21 cellular contexts compared by ENCODE assay signal in the genomic region with DNA sequence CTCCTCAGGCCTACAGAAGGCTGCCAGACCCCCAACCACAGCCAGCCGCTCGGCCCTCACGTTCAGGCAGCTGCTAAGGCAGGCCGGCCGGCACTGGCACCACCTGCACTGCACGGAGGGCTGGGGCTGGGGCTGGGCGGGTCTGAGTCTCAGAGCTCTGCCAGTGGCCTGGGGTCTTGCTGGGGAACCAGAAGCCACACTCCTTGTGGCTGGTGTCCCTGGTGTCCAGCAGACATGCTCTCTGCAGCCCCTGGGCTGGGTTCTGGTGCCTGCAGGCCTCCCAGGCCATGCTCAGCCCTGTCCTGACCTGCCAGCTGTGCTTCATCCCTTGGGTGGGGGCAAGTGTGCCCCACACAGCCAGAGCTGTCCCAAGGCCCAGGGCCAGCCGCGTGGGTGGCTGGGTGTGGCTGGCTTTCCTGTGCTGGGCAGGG. TPM values are rescaled to one million over a fixed set of nuclear protein-coding genes. Genes with fewer than 3 reads are reported as not detected.
DNase-seq lines count a peak whose midpoint lies in the region; ATAC-seq, FAIRE-seq and TF ChIP-seq lines count a peak whose summit lies in the region.
"Had no signal": no experiment of that assay in that cellular context is flagged by ENCODE, and none has a peak within 500 bp of the region (broad histone marks: within the 10 kb centered on the region; RNA-seq: fewer than 3 reads in every experiment).

No MANE protein-coding gene starts in this region.

- H3K36me3 ChIP-seq in left ventricle myocardium inferior (peaks cover 4% of the 10 kb centered on the region), K562 (ENCODE audit: control insufficient read depth, insufficient read depth, low read length) (no peaks in the 10 kb centered on the region), osteoblast (ENCODE audit: insufficient read depth, low read length) (no peaks in the 10 kb centered on the region), vagina (no peaks in the 10 kb centered on the region), ascending aorta (peaks cover 3 to 6% of the 10 kb centered on the region in 2 donors)
- H3K36me3 ChIP-seq: adrenal gland, SJSA1 had no signal

- peak overlapping the region in 1 of 2 experiments; percentile 2; a peak in 1 of 4 replicates for H3K9ac ChIP-seq in K562 (ENCODE audit: insufficient read depth in 1 of 2, low read depth in 2 of 2, low read length in 2 of 2)

- no peaks in the 10 kb centered on the region for H3K9me1 ChIP-seq in K562 (ENCODE audit: control insufficient read depth, insufficient read depth, low read length)

- no peak overlapping the region for H3K4me3 ChIP-seq in left ventricle myocardium inferior
- no peak overlapping the region for H3K4me3 ChIP-seq in K562
- H3K4me3 ChIP-seq in osteoblast (ENCODE audit: insufficient read depth, low read length): no peak overlapping the region
- no peak overlapping the region for H3K4me3 ChIP-seq in vagina
- H3K4me3 ChIP-seq in ascending aorta: no peak overlapping the region
- H3K4me3 ChIP-seq: adrenal gland, SJSA1 had no signal

- H2AFZ ChIP-seq in K562 (ENCODE audit: low read depth, low read length): no peak overlapping the region
- H2AFZ ChIP-seq in osteoblast (ENCODE audit: low read length): no peak overlapping the region

- TF ChIP-seq CTCF in left ventricle myocardium inferior (IDR thresholded peaks at IDR 0.05; ENCODE audit: borderline replicate concordance): no peak
- TF ChIP-seq CTCF in K562 (IDR thresholded peaks at IDR 0.05 in 2 of 3, conservative IDR thresholded peaks at IDR 0.05 in 1 of 3; ENCODE audit: insufficient read depth in 2 of 3, low read depth in 1 of 3, low read length in 3 of 3): no peak
- TF ChIP-seq CTCF in osteoblast (IDR thresholded peaks at IDR 0.05; ENCODE audit: extremely low read depth, low read depth, low read length): no peak
- TF ChIP-seq CTCF in vagina (IDR thresholded peaks at IDR 0.05): no peak
- TF ChIP-seq CTCF in ascending aorta (IDR thresholded peaks at IDR 0.05): no peak
- no peak for TF ChIP-seq CTCF in GM13976 (IDR thresholded peaks at IDR 0.05; ENCODE audit: borderline replicate concordance, control extremely low read depth, extremely low read depth, insufficient read depth, missing control alignments)

- peaks cover 50% of the 10 kb centered on the region for H3K4me1 ChIP-seq in left ventricle myocardium inferior
- peaks cover 0 to 84% of the 10 kb centered on the region in 2 experiments; a peak in 2 of 5 replicates for H3K4me1 ChIP-seq in K562 (replicated peaks in 1 of 2; ENCODE audit: control insufficient read depth in 2 of 2, insufficient read depth in 2 of 2, low read length in 2 of 2)
- H3K4me1 ChIP-seq in osteoblast (ENCODE audit: insufficient read depth, low read length): peaks cover 7% of the 10 kb centered on the region
- peaks cover 33% of the 10 kb centered on the region for H3K4me1 ChIP-seq in vagina
- H3K4me1 ChIP-seq in ascending aorta: peaks cover 0 to 8% of the 10 kb centered on the region in 2 donors
- H3K4me1 ChIP-seq: foreskin keratinocyte had no signal

- DNase-seq in left ventricle myocardium inferior (no peak), left ventricle myocardium superior (no peak), K562 (ENCODE audit: extremely low read depth in 1 of 4, low spot score in 3 of 4) (no peak), osteoblast (ENCODE audit: insufficient read length, low spot score, missing footprints) (peak; percentile 95), vagina (ENCODE audit: extremely low spot score in 2 of 2) (no peak), ascending aorta (ENCODE audit: low spot score in 2 of 2) (no peak), posterior vena cava (ENCODE audit: low spot score) (no peak), GM13976 (ENCODE audit: low spot score) (no peak)
- DNase-seq: activated CD8-positive, alpha-beta memory T cell treated with anti-CD3 and anti-CD28 coated beads, Interleukin-2, amount 50 U/mL, for 4 hours; activated effector memory CD4-positive, alpha-beta T cell treated with anti-CD3 and anti-CD28 coated beads, Interleukin-2, amount 50 U/mL, for 16 hours; adrenal gland; CD4-positive, CD25-positive, alpha-beta regulatory T cell; foreskin keratinocyte; NCI-H187; NCI-H748 treated with DMSO at 0.1 percent for 48 hours; small intestine; stimulated activated CD4-positive, alpha-beta T cell treated with anti-CD3 and anti-CD28 coated beads, Interleukin-4, amount 100 ng/mL, for 24 hours had no signal

- TF ChIP-seq POLR2A in K562 (conservative IDR thresholded peaks at IDR 0.05) (no peak), vagina (IDR thresholded peaks at IDR 0.05) (no peak)

- CTCF ChIA-PET in K562 (lab: Yijun Ruan, JAX; ENCODE audit: low intra/inter-chr PET ratio): no interaction called here

- H3K4me2 ChIP-seq in K562 (ENCODE audit: insufficient read depth, low read length): no peak overlapping the region
- H3K4me2 ChIP-seq in osteoblast (ENCODE audit: insufficient read depth, low read length): no peak overlapping the region

- POLR2A ChIA-PET in K562 (lab: Yijun Ruan, JAX): interaction anchor here (0.5 to 0.9 kb wide), 7 partner anchors 10 to 142 kb away, joined by 3 to 5 read pairs (median 3); a partner anchor contains a TSS

- no TSS peak for BruUV-seq in K562 (replicated peaks; lab: Mats Ljungman, UMichigan)

- intact Hi-C loops in left ventricle myocardium inferior (cut with micrococcal nuclease): no loop called here
- intact Hi-C loops in left ventricle myocardium superior (cut with micrococcal nuclease): no loop called here
- intact Hi-C loops in K562 (cut with micrococcal nuclease): no loop called here
- intact Hi-C loops in vagina (cut with DNase I): no loop called here
- intact Hi-C loops in ascending aorta (cut with DNase I): no loop called here
- intact Hi-C loops in posterior vena cava (cut with DNase I): no loop called here

- no peaks in the 10 kb centered on the region for H3K79me2 ChIP-seq in K562 (ENCODE audit: control insufficient read depth, insufficient read depth, low read length)
- no peaks in the 10 kb centered on the region for H3K79me2 ChIP-seq in osteoblast (ENCODE audit: insufficient read depth, low read length)

- H3K27ac ChIP-seq in left ventricle myocardium inferior (replicated peaks) (peak overlapping the region; percentile 89), K562 (ENCODE audit: extremely low read depth, low read depth, low read length) (no peak overlapping the region), osteoblast (ENCODE audit: low read depth, low read length) (no peak overlapping the region), vagina (peak overlapping the region; percentile 67), ascending aorta (no peak overlapping the region)
- H3K27ac ChIP-seq: foreskin keratinocyte, HL-60, SJSA1 had no signal

- TF ChIP-seq EP300 in K562 (IDR thresholded peaks at IDR 0.05; ENCODE audit: low read length): no peak

- no peaks in the 10 kb centered on the region for H3K9me3 ChIP-seq in left ventricle myocardium inferior (replicated peaks)
- no peaks in the 10 kb centered on the region for H3K9me3 ChIP-seq in K562 (replicated peaks; ENCODE audit: control insufficient read depth, insufficient read depth, low read depth, low read length)
- no peaks in the 10 kb centered on the region for H3K9me3 ChIP-seq in osteoblast (ENCODE audit: low read depth, low read length)
- H3K9me3 ChIP-seq in vagina: no peaks in the 10 kb centered on the region
- no peaks in the 10 kb centered on the region for H3K9me3 ChIP-seq in ascending aorta
- H3K9me3 ChIP-seq: adrenal gland, SJSA1 had no signal

- no peaks in the 10 kb centered on the region; the same call in 1 of the 2 replicates for H4K20me1 ChIP-seq in K562 (replicated peaks; ENCODE audit: control insufficient read depth, insufficient read depth, low read length)
- peaks cover 10% of the 10 kb centered on the region for H4K20me1 ChIP-seq in osteoblast (ENCODE audit: insufficient read depth, low read length)

- FAIRE-seq in K562 (lab: Jason Lieb, UNC): no peak
- FAIRE-seq: islet of Langerhans, small intestine had no signal

- in situ Hi-C loops in K562 (cut with MboI) (no loop called here), GM13976 (cut with MboI; ENCODE audit: low sequenced_read_pairs, unreplicated experiment) (no loop called here)

- no peak for TF ChIP-seq RAD21 in K562 (CRISPR knock-in tag; conservative IDR thresholded peaks at IDR 0.05 in 1 of 2, IDR thresholded peaks at IDR 0.05 in 1 of 2)

- H3K27me3 ChIP-seq in left ventricle myocardium inferior (ENCODE audit: low read depth) (no peaks in the 10 kb centered on the region), K562 (ENCODE audit: control insufficient read depth in 2 of 2, insufficient read depth in 2 of 2, low read length in 2 of 2) (no peaks in the 10 kb centered on the region), osteoblast (ENCODE audit: insufficient read depth, low read length) (no peaks in the 10 kb centered on the region), vagina (no peaks in the 10 kb centered on the region), ascending aorta (no peaks in the 10 kb centered on the region)
- H3K27me3 ChIP-seq: adrenal gland, SJSA1 had no signal

- ATAC-seq in left ventricle myocardium superior (no peak), K562 (no peak)
- ATAC-seq: foreskin keratinocyte; natural killer cell treated with Interleukin-12 subunit alpha and Interleukin-12 subunit beta and Interleukin-15 and Interleukin-18, amount 100 ng/mL, for 72 hours had no signal

- 25% methylated on average over 2 of the region's 9 CpGs for WGBS in K562 (ENCODE audit: insufficient coverage, low coverage, missing lambda C conversion rate)

TF ChIP-seq in K562, 482 proteins besides CTCF, POLR2A, EP300 and RAD21 (continues in another document):
- peak; percentile 47 for TF ChIP-seq EGR1 (conservative IDR thresholded peaks at IDR 0.05)

RNA-seq across cellular contexts. Expression of a gene that starts 42.0 kb away (rescaled TPM):
- total RNA-seq in left ventricle myocardium inferior (7.3 TPM), left ventricle myocardium superior (8.6 TPM), K562 (2014; rRNA removed) (11.1 and 13.9 TPM in 2 replicates), K562 (2014; rRNA removed; fragmentation: Illumina TruSeq; extraction: Trizol) (2.1 and 2.6 TPM in 2 replicates), K562 (2015; rRNA removed; fragmentation: Illumina TruSeq; extraction: Trizol) (5.0 and 6.5 TPM in 2 replicates), K562 (2021) (20.8 and 26.9 TPM in 2 replicates), osteoblast (11.2 and 11.5 TPM in 2 replicates), vagina (9.1 TPM), ascending aorta (29.1 TPM), posterior vena cava (10 to 100 TPM; 17.3 to 19.1 TPM)
- total RNA-seq in K562 (2011; cell fraction: chromatin; rRNA removed; ENCODE audit: low replicate concordance): 32.5 and 87.9 TPM in 2 replicates
- 48.6 and 57.5 TPM in 2 replicates for total RNA-seq in K562 (2011; cell fraction: nucleolus; rRNA removed)
- total RNA-seq in K562 (2011; cell fraction: nucleoplasm; rRNA removed): 39.0 and 40.6 TPM in 2 replicates
- polyA plus RNA-seq in K562 (2011; rRNA removed) (4.4 and 11.8 TPM in 2 replicates), K562 (2014; fragmentation: Illumina TruSeq; extraction: Trizol) (5.5 and 6.8 TPM in 2 replicates), K562 (2014; fragmentation: Nextera tagmentation; extraction: Ambion mirVana) (under 1 TPM; 0.14 to 0.24 TPM), K562 (2014; rRNA removed) (17.2 and 23.3 TPM in 2 replicates)
- polyA plus RNA-seq in K562 (2011; cell fraction: cytosol; rRNA removed): 8.6 and 8.8 TPM in 2 replicates
- 112 and 139 TPM in 2 replicates for polyA plus RNA-seq in K562 (2011; cell fraction: nucleus; rRNA removed)
- polyA plus RNA-seq in K562 (2012): 14.4 and 22.5 TPM in 2 replicates
- polyA minus RNA-seq in K562 (2011; rRNA and poly(A)+ RNA removed): 0.72 and 2.7 TPM in 2 replicates
- polyA minus RNA-seq in K562 (2011; cell fraction: cytosol; rRNA and poly(A)+ RNA removed): 6.8 and 8.7 TPM in 2 replicates
- polyA minus RNA-seq in K562 (2011; cell fraction: nucleus; rRNA and poly(A)+ RNA removed): 12.7 and 15.3 TPM in 2 replicates
- polyA plus RNA-seq: CD4-positive, CD25-positive, alpha-beta regulatory T cell had no signal

Comparison
In these comparisons a context has a peak if more than half of its experiments do, and no peak if none do; other contexts are left out.
1. H3K27ac ChIP-seq: peak in left ventricle myocardium inferior (single experiment) and vagina (single experiment); none in K562 (single experiment), osteoblast (single experiment) and ascending aorta (0 of 2).